In genomic region chr1:1157914-1158710, GRCh38 we compare ENCODE assay signal across 8 cellular contexts. TPM values are rescaled to one million over a fixed set of nuclear protein-coding genes. Genes with fewer than 3 reads are reported as not detected.
DNase-seq lines count a peak whose midpoint lies in the region; ATAC-seq and TF ChIP-seq lines count a peak whose summit lies in the region.

No MANE protein-coding gene starts in this region.

- peak overlapping the region; percentile 47 for H3K4me3 ChIP-seq in iPS-18c (ENCODE audit: insufficient read depth, low read depth, low read length)
- H3K4me3 ChIP-seq in skeletal muscle cell (ENCODE audit: low read depth, low read length) = peak overlapping the region; percentile 54

- peak overlapping the region; percentile 64 for H3K4me3 Mint-ChIP-seq in Calu3 (ENCODE audit: low read depth, unreplicated experiment)

- peaks cover 40% of the 10 kb centered on the region for H3K36me3 Mint-ChIP-seq in Calu3 (ENCODE audit: insufficient read depth, unreplicated experiment)

- no peak for ATAC-seq in HG03520 (IDR thresholded peaks at IDR 0.05; ENCODE audit: unreplicated experiment)

- DNase-seq in Calu3 = peak; percentile 92
- peak; percentile 30 for DNase-seq in H4 (ENCODE audit: low spot score)
- peak; percentile 64 for DNase-seq in RPMI7951 (ENCODE audit: low read depth)
- DNase-seq in T47D (ENCODE audit: low read depth in 1 of 2, low spot score in 1 of 2) = peak; percentile 24 to 44
- DNase-seq in skeletal muscle cell (ENCODE audit: low read depth) = no peak
- no peak for DNase-seq in SHP77 treated with DMSO at 0.1 percent for 48 hours (lab: John Stamatoyannopoulos, UW)

- BruUV-seq in Calu3 (replicated peaks; lab: Mats Ljungman, UMichigan) = TSS peak; percentile 92

- in situ Hi-C loops in T47D (cut with HindIII; ENCODE audit: low pct_unique_long_range_greater_than_20kb, low sequenced_read_pairs) = no loop called here

- CTCF ChIA-PET in Calu3 (lab: Charles Lee) = interaction anchor here (1.2 to 1.5 kb wide), 2 partner anchors 22 to 73 kb away, joined by 5 read pairs; no protein-coding TSS in a partner anchor

- no peak for TF ChIP-seq CTCF in Calu3 (IDR thresholded peaks at IDR 0.05; ENCODE audit: unreplicated experiment)

- no peaks in the 10 kb centered on the region for H3K4me1 Mint-ChIP-seq in Calu3 (ENCODE audit: low read depth, unreplicated experiment)

- intact Hi-C loops in Calu3 (cut with micrococcal nuclease; ENCODE audit: unreplicated experiment) = no loop called here

- peak overlapping the region; percentile 1 for H3K27ac Mint-ChIP-seq in Calu3 (ENCODE audit: unreplicated experiment)

- H3K9me3 ChIP-seq in iPS-18c (ENCODE audit: control insufficient read depth, insufficient read depth, low read length) = no peaks in the 10 kb centered on the region

- H3K9me3 Mint-ChIP-seq in Calu3 (ENCODE audit: low read depth, unreplicated experiment) = peaks cover 8% of the 10 kb centered on the region

- H3K27me3 Mint-ChIP-seq in Calu3 (ENCODE audit: unreplicated experiment) = no peaks in the 10 kb centered on the region

RNA-seq across cellular contexts. Expression of gene TTLL10, which starts 15.6 kb away (rescaled TPM):
- total RNA-seq in Calu3 (2022) = 2.4 and 3.5 TPM in 2 replicates
- not detected in 2 replicates for total RNA-seq in H4 (2014; rRNA removed; shearing (Covaris generic))
- not detected in 2 replicates for total RNA-seq in RPMI7951 (2014; rRNA removed; shearing (Covaris generic))

RNA-seq across cellular contexts. Expression of gene C1orf159, which starts 42.2 kb away (rescaled TPM):
- 32.4 and 34.7 TPM in 2 replicates for total RNA-seq in Calu3 (2022)
- total RNA-seq in H4 (2014; rRNA removed; shearing (Covaris generic)) = 11.8 and 16.4 TPM in 2 replicates
- 10.3 and 16.2 TPM in 2 replicates for total RNA-seq in RPMI7951 (2014; rRNA removed; shearing (Covaris generic))

RNA-seq across cellular contexts. Expression of gene TNFRSF18, which starts 48.3 kb away (rescaled TPM):
- 0.66 TPM in 1 of 2 replicates, not detected in the other for total RNA-seq in Calu3 (2022)
- not detected in 2 replicates for total RNA-seq in H4 (2014; rRNA removed; shearing (Covaris generic))
- not detected in 2 replicates for total RNA-seq in RPMI7951 (2014; rRNA removed; shearing (Covaris generic))

RNA-seq across cellular contexts. Expression of gene TNFRSF4, which starts 55.8 kb away (rescaled TPM):
- not detected in 2 replicates for total RNA-seq in Calu3 (2022)
- total RNA-seq in H4 (2014; rRNA removed; shearing (Covaris generic)) = not detected in 2 replicates
- 0.10 TPM in 1 of 2 replicates, not detected in the other for total RNA-seq in RPMI7951 (2014; rRNA removed; shearing (Covaris generic))

Comparison
In these comparisons a context has a peak if more than half of its experiments do, and no peak if none do; other contexts are left out.
1. DNase-seq: peak in Calu3 (single experiment), H4 (single experiment), RPMI7951 (single experiment) and T47D (2 of 2); none in skeletal muscle cell (single experiment) and SHP77 treated with DMSO at 0.1 percent for 48 hours (single experiment).